Comparison of ENCODE assay signal across 7 cellular contexts in the genomic region with DNA sequence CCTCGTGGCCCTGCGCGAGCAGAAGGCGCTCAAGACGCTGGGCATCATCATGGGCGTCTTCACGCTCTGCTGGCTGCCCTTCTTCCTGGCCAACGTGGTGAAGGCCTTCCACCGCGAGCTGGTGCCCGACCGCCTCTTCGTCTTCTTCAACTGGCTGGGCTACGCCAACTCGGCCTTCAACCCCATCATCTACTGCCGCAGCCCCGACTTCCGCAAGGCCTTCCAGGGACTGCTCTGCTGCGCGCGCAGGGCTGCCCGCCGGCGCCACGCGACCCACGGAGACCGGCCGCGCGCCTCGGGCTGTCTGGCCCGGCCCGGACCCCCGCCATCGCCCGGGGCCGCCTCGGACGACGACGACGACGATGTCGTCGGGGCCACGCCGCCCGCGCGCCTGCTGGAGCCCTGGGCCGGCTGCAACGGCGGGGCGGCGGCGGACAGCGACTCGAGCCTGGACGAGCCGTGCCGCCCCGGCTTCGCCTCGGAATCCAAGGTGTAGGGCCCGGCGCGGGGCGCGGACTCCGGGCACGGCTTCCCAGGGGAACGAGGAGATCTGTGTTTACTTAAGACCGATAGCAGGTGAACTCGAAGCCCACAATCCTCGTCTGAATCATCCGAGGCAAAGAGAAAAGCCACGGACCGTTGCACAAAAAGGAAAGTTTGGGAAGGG. TPM values are rescaled to one million over a fixed set of nuclear protein-coding genes. Genes with fewer than 3 reads are reported as not detected.
DNase-seq lines count a peak whose midpoint lies in the region; ATAC-seq and TF ChIP-seq lines count a peak whose summit lies in the region.

No MANE protein-coding gene starts in this region.

- TF ChIP-seq CTCF in GM13977 (IDR thresholded peaks at IDR 0.05; ENCODE audit: extremely low read depth, insufficient read depth, missing control alignments), result no peak
- no peak for TF ChIP-seq CTCF in PC-3 (conservative IDR thresholded peaks at IDR 0.05; ENCODE audit: low read depth, low read length)
- no peak for TF ChIP-seq CTCF in dorsolateral prefrontal cortex (IDR thresholded peaks at IDR 0.05 in 54 of 56, conservative IDR thresholded peaks at IDR 0.05 in 2 of 56; ENCODE audit: low read depth in 1 of 56, partially characterized antibody in 56 of 56)

- H3K4me3 ChIP-seq in PC-3 (ENCODE audit: low read length), result peak overlapping the region; percentile 52; the same call in 1 of the 2 replicates
- peak overlapping the region; percentile 17 to 75 (median 62) for H3K4me3 ChIP-seq in dorsolateral prefrontal cortex
- no peak overlapping the region for H3K4me3 ChIP-seq in naive thymus-derived CD4-positive, alpha-beta T cell (ENCODE audit: low read length)
- H3K4me3 ChIP-seq in Karpas-422 (ENCODE audit: low read length), result no peak overlapping the region

- no peak overlapping the region for H3K27ac Mint-ChIP-seq in naive thymus-derived CD4-positive, alpha-beta T cell

- peaks cover 14 to 27% (median 20%) of the 10 kb centered on the region in 7 donors for H3K4me1 Mint-ChIP-seq in naive thymus-derived CD4-positive, alpha-beta T cell

- H3K27me3 Mint-ChIP-seq in naive thymus-derived CD4-positive, alpha-beta T cell, result peaks cover 48 to 82% (median 71%) of the 10 kb centered on the region in 5 donors

- H3K4me1 ChIP-seq in PC-3 (ENCODE audit: insufficient read depth, low read length) (peaks cover 4% of the 10 kb centered on the region; the same call in 1 of the 2 replicates), Karpas-422 (ENCODE audit: low read length) (no peaks in the 10 kb centered on the region)
- peaks cover 0 to 8% of the 10 kb centered on the region in 2 donors for H3K4me1 ChIP-seq in naive thymus-derived CD4-positive, alpha-beta T cell (ENCODE audit: control insufficient read depth in 2 of 2, insufficient read depth in 2 of 2, low read length in 2 of 2)

- H4K20me1 ChIP-seq in PC-3 (ENCODE audit: low read length) (no peaks in the 10 kb centered on the region), Karpas-422 (ENCODE audit: insufficient read depth, low read depth, low read length) (no peaks in the 10 kb centered on the region)

- H3K4me2 ChIP-seq in PC-3 (ENCODE audit: low read length) (peak overlapping the region; percentile 67), Karpas-422 (ENCODE audit: low read depth, low read length, poor library complexity, severe bottlenecking) (no peak overlapping the region)

- peak; percentile 7; the same call in 1 of the 2 replicates for ATAC-seq in PC-3
- ATAC-seq in naive thymus-derived CD4-positive, alpha-beta T cell, result peak; percentile 56

- in situ Hi-C loops in GM13977 (cut with MboI; ENCODE audit: low pct_unique_long_range_greater_than_20kb, low sequenced_read_pairs, unreplicated experiment), result loop anchor here (10.0 kb wide), 1 partner anchor 50 kb away; no protein-coding TSS in a partner anchor

- H3K9me3 ChIP-seq in PC-3 (ENCODE audit: low read length), result no peaks in the 10 kb centered on the region
- H3K9me3 ChIP-seq in naive thymus-derived CD4-positive, alpha-beta T cell (ENCODE audit: control insufficient read depth in 2 of 3, low read length in 3 of 3), result no peaks in the 10 kb centered on the region
- H3K9me3 ChIP-seq in Karpas-422 (ENCODE audit: low read length), result no peaks in the 10 kb centered on the region

- no peak overlapping the region for H3K9ac ChIP-seq in PC-3 (ENCODE audit: low read length)
- no peak overlapping the region for H3K9ac ChIP-seq in Karpas-422 (ENCODE audit: low read length)

- H3K79me2 ChIP-seq in PC-3 (ENCODE audit: low read length), result no peaks in the 10 kb centered on the region
- no peaks in the 10 kb centered on the region for H3K79me2 ChIP-seq in Karpas-422 (ENCODE audit: low read length)

- H3K27ac ChIP-seq in PC-3 (ENCODE audit: low read length) (no peak overlapping the region), dorsolateral prefrontal cortex (peak overlapping the region in 57 of 59 donors; percentile 49 to 94 (median 83)), Karpas-422 (ENCODE audit: low read length) (no peak overlapping the region)
- H3K27ac ChIP-seq in naive thymus-derived CD4-positive, alpha-beta T cell (ENCODE audit: low read depth, low read length), result no peak overlapping the region

- BruUV-seq in PC-3 (replicated peaks; lab: Mats Ljungman, UMichigan), result no TSS peak

- H3K9me2 ChIP-seq in PC-3 (replicated peaks; ENCODE audit: low read length) (no peaks in the 10 kb centered on the region), Karpas-422 (replicated peaks; ENCODE audit: insufficient read depth, low read length) (no peaks in the 10 kb centered on the region)

- H3K9me3 Mint-ChIP-seq in naive thymus-derived CD4-positive, alpha-beta T cell, result peaks cover 0 to 4% (median 0%) of the 10 kb centered on the region in 11 donors

- POLR2A ChIA-PET in PC-3 (lab: Charles Lee; ENCODE audit: unreplicated experiment), result no interaction called here
- POLR2A ChIA-PET in naive thymus-derived CD4-positive, alpha-beta T cell (lab: Charles Lee), result no interaction called here

- H3K36me3 Mint-ChIP-seq in naive thymus-derived CD4-positive, alpha-beta T cell, result peaks cover 0 to 4% (median 0%) of the 10 kb centered on the region in 5 donors

- peaks cover 67% of the 10 kb centered on the region for H3K27me3 ChIP-seq in PC-3 (ENCODE audit: low read length)
- peaks cover 0 to 12% (median 0%) of the 10 kb centered on the region in 45 donors for H3K27me3 ChIP-seq in dorsolateral prefrontal cortex
- H3K27me3 ChIP-seq in naive thymus-derived CD4-positive, alpha-beta T cell (ENCODE audit: control insufficient read depth in 2 of 2, insufficient read depth in 2 of 2, low read length in 2 of 2), result peaks cover 2 to 6% of the 10 kb centered on the region in 2 donors
- H3K27me3 ChIP-seq in Karpas-422 (ENCODE audit: low read length), result no peaks in the 10 kb centered on the region

- H2AFZ ChIP-seq in PC-3 (ENCODE audit: low read length) (0 out of 2 replicates have a peak overlapping the region, but pooled peaks have one; percentile 48), Karpas-422 (ENCODE audit: low read length) (no peak overlapping the region)

- peak; percentile 70 for DNase-seq in GM13977 (ENCODE audit: low spot score)
- peak; percentile 11 for DNase-seq in PC-3
- peak in 1 of 10 donors; percentile 50 for DNase-seq in dorsolateral prefrontal cortex
- peak in 3 of 9 donors; percentile 2 to 25 (median 20) for DNase-seq in naive thymus-derived CD4-positive, alpha-beta T cell
- no peak for DNase-seq in Karpas-422
- DNase-seq in AML-193 (lab: John Stamatoyannopoulos, UW), result no peak
- no peak for DNase-seq in amniotic stem cell (lab: John Stamatoyannopoulos, UW)

- CTCF ChIA-PET in PC-3 (lab: Charles Lee), result no interaction called here
- CTCF ChIA-PET in naive thymus-derived CD4-positive, alpha-beta T cell (lab: Charles Lee), result no interaction called here

- intact Hi-C loops in PC-3 (cut with micrococcal nuclease), result no loop called here
- intact Hi-C loops in dorsolateral prefrontal cortex (cut with DNase I), result loop anchor here in 1 of 2 donors (2.0 kb wide), 1 partner anchor 190 kb away; a partner anchor contains a TSS
- intact Hi-C loops in naive thymus-derived CD4-positive, alpha-beta T cell (cut with micrococcal nuclease), result loop anchor here in 1 of 2 donors (5.0 kb wide), 2 partner anchors 52 to 193 kb away; a partner anchor contains a TSS

- no peaks in the 10 kb centered on the region for H3K36me3 ChIP-seq in PC-3 (ENCODE audit: low read depth, low read length)
- H3K36me3 ChIP-seq in naive thymus-derived CD4-positive, alpha-beta T cell (ENCODE audit: control insufficient read depth in 2 of 3, insufficient read depth in 3 of 3, low read length in 3 of 3), result no peaks in the 10 kb centered on the region
- no peaks in the 10 kb centered on the region for H3K36me3 ChIP-seq in Karpas-422 (ENCODE audit: insufficient read depth, low read length)

- H3F3A ChIP-seq in PC-3 (ENCODE audit: low read length, unreplicated experiment), result no peaks in the 10 kb centered on the region

- peak overlapping the region; percentile 62 to 84 (median 77) for H3K4me3 Mint-ChIP-seq in naive thymus-derived CD4-positive, alpha-beta T cell

RNA-seq across cellular contexts. Expression of a gene that starts 1.5 kb away (rescaled TPM):
- total RNA-seq in PC-3 (2014; rRNA removed) (0.15 and 0.29 TPM in 2 replicates), dorsolateral prefrontal cortex (10 to 100 TPM in 119 of 120 experiments, 1 to 10 TPM in 1; 7.9 to 37.2 (median 21.1) TPM)
- total RNA-seq in naive thymus-derived CD4-positive, alpha-beta T cell, result under 1 TPM in 2 of 5 experiments, not detected in 3; 0.29 to 0.64 TPM
- polyA plus RNA-seq in naive thymus-derived CD4-positive, alpha-beta T cell, result not detected
- total RNA-seq in Karpas-422 (2014; rRNA removed; shearing (Covaris generic); ENCODE audit: low replicate concordance), result not detected in 2 replicates

Comparison
In these comparisons a context has a peak if more than half of its experiments do, and no peak if none do; other contexts are left out.
1. DNase-seq: peak in GM13977 (single experiment) and PC-3 (single experiment); none in Karpas-422 (single experiment), AML-193 (0 of 2) and amniotic stem cell (single experiment).
2. H3K27ac ChIP-seq: peak in dorsolateral prefrontal cortex (57 of 59); none in PC-3 (single experiment), naive thymus-derived CD4-positive, alpha-beta T cell (single experiment) and Karpas-422 (single experiment).
3. H3K4me3 ChIP-seq: peak in PC-3 (single experiment) and dorsolateral prefrontal cortex (59 of 59); none in naive thymus-derived CD4-positive, alpha-beta T cell (single experiment) and Karpas-422 (single experiment).